Comparison of ENCODE assay signal across 10 cellular contexts in genomic region chr5:21919417-21920022, GRCh38.
DNase-seq lines count a peak whose midpoint lies in the region; ATAC-seq, FAIRE-seq and TF ChIP-seq lines count a peak whose summit lies in the region.
"Had no signal": no experiment of that assay in that cellular context is flagged by ENCODE, and none has a peak within 500 bp of the region (broad histone marks: within the 10 kb centered on the region; RNA-seq: fewer than 3 reads in every experiment).

No MANE protein-coding gene starts in this region.

- no peak overlapping the region for H3K27ac ChIP-seq in IMR-90 (ENCODE audit: insufficient read depth, low read length)
- no peak overlapping the region for H3K27ac ChIP-seq in endothelial cell of umbilical vein (ENCODE audit: insufficient read depth, low read depth, low read length)
- no peak overlapping the region for H3K27ac ChIP-seq in pancreas
- H3K27ac ChIP-seq in aorta (ENCODE audit: low read depth in 1 of 2, low read length in 2 of 2): no peak overlapping the region
- H3K27ac ChIP-seq: BLaER1 treated with 17β-estradiol and CSF1 and Interleukin-3, amounts not matched to agents 10 nM and 100 nM had no signal

- no peak overlapping the region for H3K9ac ChIP-seq in IMR-90 (ENCODE audit: low read depth, low read length)
- H3K9ac ChIP-seq in endothelial cell of umbilical vein (replicated peaks; ENCODE audit: extremely low read depth, insufficient read depth, low read length): no peak overlapping the region
- H3K9ac ChIP-seq: BLaER1 treated with 17β-estradiol and CSF1 and Interleukin-3, amounts not matched to agents 10 nM and 100 nM had no signal

- H2BK15ac ChIP-seq in IMR-90 (ENCODE audit: low read depth, low read length): no peak overlapping the region

- dilution Hi-C loops in IMR-90 (cut with HindIII; ENCODE audit: low sequenced_read_pairs, unreplicated experiment): no loop called here
- dilution Hi-C loops in endothelial cell of umbilical vein (cut with MboI; ENCODE audit: extremely low pct_ligation_motif_present, low sequenced_read_pairs): no loop called here

- no peak overlapping the region for H3K4me2 ChIP-seq in IMR-90 (ENCODE audit: low read depth, low read length)
- H3K4me2 ChIP-seq in endothelial cell of umbilical vein (ENCODE audit: insufficient read depth, low read length): no peak overlapping the region
- H3K4me2 ChIP-seq: BLaER1 treated with 17β-estradiol and CSF1 and Interleukin-3, amounts not matched to agents 10 nM and 100 nM had no signal

- DNase-seq in NCI-H2107 treated with DMSO at 0.1 percent for 48 hours (lab: John Stamatoyannopoulos, UW; ENCODE audit: unreplicated experiment): peak; percentile 35
- DNase-seq in NCI-H2107 (lab: John Stamatoyannopoulos, UW): no peak
- peak; percentile 59 for DNase-seq in H4 (ENCODE audit: low spot score)
- peak; percentile 45 for DNase-seq in IMR-90
- DNase-seq in OCI-M1 (lab: John Stamatoyannopoulos, UW): peak; percentile 74
- peak; percentile 79 for DNase-seq in endothelial cell of umbilical vein (ENCODE audit: low read depth, low spot score)
- peak in 1 of 6 donors; percentile 14 for DNase-seq in pancreas
- no peak for DNase-seq in aorta

- no CpG with 5 or more reads among the region's 8 CpGs for WGBS in IMR-90 (ENCODE audit: extremely low coverage in 2 of 2, insufficient read length in 1 of 2), 2 experiments
- 7% methylated on average over 8 of the region's 8 CpGs for WGBS in pancreas, 2 donors
- WGBS in aorta, 2 donors: 11 to 12% methylated on average over 8 of the region's 8 CpGs

- H3K27me3 ChIP-seq in IMR-90 (ENCODE audit: control insufficient read depth, insufficient read depth, low read length) (no peaks in the 10 kb centered on the region), endothelial cell of umbilical vein (ENCODE audit: control insufficient read depth in 2 of 2, insufficient read depth in 2 of 2, low read length in 2 of 2) (no peaks in the 10 kb centered on the region), pancreas (peaks cover 0 to 7% (median 0%) of the 10 kb centered on the region in 4 donors), aorta (ENCODE audit: control insufficient read depth in 1 of 2, insufficient read depth in 2 of 2, low read length in 1 of 2) (no peaks in the 10 kb centered on the region)
- H3K27me3 ChIP-seq: BLaER1 treated with 17β-estradiol and CSF1 and Interleukin-3, amounts not matched to agents 10 nM and 100 nM had no signal

- ATAC-seq in IMR-90 (ENCODE audit: low read depth) (peak; percentile 72), pancreas (peak in 3 of 4 donors; percentile 62 to 72 (median 70)), aorta (ENCODE audit: low FRiP score) (no peak)

- H3K4ac ChIP-seq in IMR-90 (ENCODE audit: low read depth, low read length): no peak overlapping the region

- H3K9me1 ChIP-seq in IMR-90 (ENCODE audit: insufficient read depth, low read length) (no peaks in the 10 kb centered on the region), endothelial cell of umbilical vein (replicated peaks; ENCODE audit: control insufficient read depth, extremely low read depth, insufficient read depth, low read length) (no peaks in the 10 kb centered on the region)

- H2BK120ac ChIP-seq in IMR-90 (ENCODE audit: low read depth, low read length): no peak overlapping the region

- H3K4me3 ChIP-seq in IMR-90 (ENCODE audit: insufficient read depth, low read depth, low read length) (no peak overlapping the region), endothelial cell of umbilical vein (replicated peaks in 1 of 3; ENCODE audit: insufficient read depth in 1 of 3, low read depth in 1 of 3, low read length in 3 of 3) (no peak overlapping the region), pancreas (no peak overlapping the region), aorta (ENCODE audit: low read length in 2 of 2) (no peak overlapping the region)
- H3K4me3 ChIP-seq: BLaER1 treated with 17β-estradiol and CSF1 and Interleukin-3, amounts not matched to agents 10 nM and 100 nM had no signal

- H2AK9ac ChIP-seq in IMR-90 (replicated peaks; ENCODE audit: low read depth, low read length, poor library complexity): no peak overlapping the region

- POLR2A ChIA-PET in IMR-90 (lab: Charles Lee; ENCODE audit: unreplicated experiment): no interaction called here
- POLR2A ChIA-PET in endothelial cell of umbilical vein (lab: Charles Lee): no interaction called here

- H3K9me3 ChIP-seq in IMR-90 (ENCODE audit: control insufficient read depth, insufficient read depth, low read length) (no peaks in the 10 kb centered on the region), endothelial cell of umbilical vein (replicated peaks; ENCODE audit: control insufficient read depth, insufficient read depth, low read length) (no peaks in the 10 kb centered on the region), pancreas (no peaks in the 10 kb centered on the region), aorta (ENCODE audit: control insufficient read depth, low read length) (no peaks in the 10 kb centered on the region)
- H3K9me3 ChIP-seq: BLaER1 treated with 17β-estradiol and CSF1 and Interleukin-3, amounts not matched to agents 10 nM and 100 nM had no signal

- no peak overlapping the region for H3K23ac ChIP-seq in IMR-90 (ENCODE audit: low read depth, low read length)

- no peaks in the 10 kb centered on the region for H3K79me1 ChIP-seq in IMR-90 (ENCODE audit: low read depth in 1 of 2, low read length in 2 of 2)

- TF ChIP-seq RAD21 in IMR-90 (IDR thresholded peaks at IDR 0.05; ENCODE audit: low read length): peak; percentile 60

- H2BK5ac ChIP-seq in IMR-90 (ENCODE audit: low read depth, low read length, poor library complexity, severe bottlenecking): no peak overlapping the region

- no peaks in the 10 kb centered on the region for H3K79me2 ChIP-seq in endothelial cell of umbilical vein (ENCODE audit: control insufficient read depth, insufficient read depth, low read length)

- H3K18ac ChIP-seq in IMR-90 (ENCODE audit: low read depth, low read length): no peak overlapping the region

- peak; percentile 67 for TF ChIP-seq CTCF in IMR-90 (conservative IDR thresholded peaks at IDR 0.05; ENCODE audit: low read depth, low read length)
- peak; percentile 50 to 55 for TF ChIP-seq CTCF in endothelial cell of umbilical vein (IDR thresholded peaks at IDR 0.05; ENCODE audit: extremely low read depth in 1 of 2, insufficient read depth in 1 of 2, low read depth in 1 of 2, low read length in 2 of 2)
- peak in 3 of 4 donors; percentile 47 to 55 (median 51) for TF ChIP-seq CTCF in pancreas (IDR thresholded peaks at IDR 0.05)

- H3K14ac ChIP-seq in IMR-90 (replicated peaks; ENCODE audit: low read depth, low read length): no peak overlapping the region

- intact Hi-C loops in IMR-90 (cut with micrococcal nuclease): loop anchor here (2.0 to 5.0 kb wide), 2 partner anchors 779 to 1223 kb away; no protein-coding TSS in a partner anchor
- intact Hi-C loops in endothelial cell of umbilical vein (cut with micrococcal nuclease): loop anchor here (5.0 to 10.0 kb wide), 2 partner anchors 102 to 295 kb away; no protein-coding TSS in a partner anchor
- intact Hi-C loops in pancreas (cut with DNase I): no loop called here
- intact Hi-C loops in aorta (cut with DNase I): no loop called here

- no peak for FAIRE-seq in endothelial cell of umbilical vein (lab: Jason Lieb, UNC)
- FAIRE-seq in pancreas (lab: Jason Lieb, UNC): peak; percentile 54
- FAIRE-seq: colon had no signal

- H4K8ac ChIP-seq in IMR-90 (ENCODE audit: low read depth in 2 of 2, low read length in 2 of 2): no peak overlapping the region

- H3K36me3 ChIP-seq in IMR-90 (ENCODE audit: control insufficient read depth, insufficient read depth, low read length) (no peaks in the 10 kb centered on the region), endothelial cell of umbilical vein (ENCODE audit: control insufficient read depth in 2 of 2, extremely low read depth in 1 of 2, insufficient read depth in 2 of 2, low read length in 2 of 2) (no peaks in the 10 kb centered on the region), pancreas (no peaks in the 10 kb centered on the region), aorta (ENCODE audit: control insufficient read depth in 1 of 2, insufficient read depth in 2 of 2, low read length in 1 of 2) (no peaks in the 10 kb centered on the region)
- H3K36me3 ChIP-seq: BLaER1 treated with 17β-estradiol and CSF1 and Interleukin-3, amounts not matched to agents 10 nM and 100 nM had no signal

- no peak for TF ChIP-seq POLR2A in IMR-90 (IDR thresholded peaks at IDR 0.05; ENCODE audit: low read depth, low read length)
- TF ChIP-seq POLR2A in endothelial cell of umbilical vein (IDR thresholded peaks at IDR 0.05; ENCODE audit: low read depth, low read length): no peak

- no peak overlapping the region for H4K91ac ChIP-seq in IMR-90 (ENCODE audit: insufficient read depth, low read depth, low read length)

- CTCF ChIA-PET in IMR-90 (lab: Yijun Ruan, JAX): interaction anchor here (0.8 to 1.7 kb wide), 2 partner anchors 12 to 13 kb away, joined by 3 to 5 read pairs; no protein-coding TSS in a partner anchor
- CTCF ChIA-PET in endothelial cell of umbilical vein (lab: Charles Lee): interaction anchor here (0.6 to 1.5 kb wide), 9 partner anchors 9 to 302 kb away, joined by 3 to 9 read pairs (median 4); no protein-coding TSS in a partner anchor

- H3K4me1 ChIP-seq in IMR-90 (ENCODE audit: control insufficient read depth, insufficient read depth, low read length) (no peaks in the 10 kb centered on the region), endothelial cell of umbilical vein (ENCODE audit: control insufficient read depth, extremely low read depth, insufficient read depth, low read length) (peaks cover 18% of the 10 kb centered on the region), pancreas (no peaks in the 10 kb centered on the region), aorta (ENCODE audit: control insufficient read depth in 1 of 2, insufficient read depth in 2 of 2, low read length in 2 of 2) (no peaks in the 10 kb centered on the region)
- H3K4me1 ChIP-seq: BLaER1 treated with 17β-estradiol and CSF1 and Interleukin-3, amounts not matched to agents 10 nM and 100 nM had no signal

- no peak overlapping the region for H2AFZ ChIP-seq in IMR-90 (replicated peaks; ENCODE audit: low read length, poor library complexity)
- no peak overlapping the region for H2AFZ ChIP-seq in endothelial cell of umbilical vein (ENCODE audit: low read depth, low read length)

- no peak overlapping the region for H2BK20ac ChIP-seq in IMR-90 (ENCODE audit: low read depth, low read length)

- H4K20me1 ChIP-seq in IMR-90 (ENCODE audit: insufficient read depth, low read length): no peaks in the 10 kb centered on the region
- no peaks in the 10 kb centered on the region for H4K20me1 ChIP-seq in endothelial cell of umbilical vein (replicated peaks; ENCODE audit: control insufficient read depth, extremely low read depth, insufficient read depth, low read length)
- H4K20me1 ChIP-seq: BLaER1 treated with 17β-estradiol and CSF1 and Interleukin-3, amounts not matched to agents 10 nM and 100 nM had no signal

- H4K5ac ChIP-seq in IMR-90 (ENCODE audit: low read depth, low read length): no peak overlapping the region

- H3K56ac ChIP-seq in IMR-90 (ENCODE audit: extremely low read depth, insufficient read depth, low read length): no peak overlapping the region

- in situ Hi-C loops in IMR-90 (cut with MboI; ENCODE audit: low sequenced_read_pairs): no loop called here

- BruUV-seq in IMR-90 (replicated peaks; lab: Mats Ljungman, UMichigan) (no TSS peak), endothelial cell of umbilical vein (replicated peaks; lab: Mats Ljungman, UMichigan) (no TSS peak)

- no peak overlapping the region for H2AK5ac ChIP-seq in IMR-90 (ENCODE audit: low read depth, low read length)

Comparison
In these comparisons a context has a peak if more than half of its experiments do, and no peak if none do; other contexts are left out.
1. DNase-seq: peak in NCI-H2107 treated with DMSO at 0.1 percent for 48 hours (single experiment), H4 (single experiment), IMR-90 (single experiment), OCI-M1 (single experiment) and endothelial cell of umbilical vein (single experiment); none in NCI-H2107 (single experiment) and aorta (0 of 2).
2. intact Hi-C loops: an anchor here in IMR-90 (2.0 to 5.0 kb wide) and endothelial cell of umbilical vein (5.0 to 10.0 kb wide); none called in pancreas and aorta.
3. Peak in every context shown above with its lines, with median percentiles within 50 percentile points of each other: CTCF ChIP-seq.